Comparison of ENCODE assay signal across 8 cellular contexts in genomic region chr20:4962257-4962855, GRCh38. TPM values are rescaled to one million over a fixed set of nuclear protein-coding genes. Genes with fewer than 3 reads are reported as not detected.
A peak's percentile ranks its signal among the peaks of the same experiment; 100 is the strongest.
DNase-seq lines count a peak whose midpoint lies in the region; ATAC-seq and TF ChIP-seq lines count a peak whose summit lies in the region.

No MANE protein-coding gene starts in this region.

- peak overlapping the region; percentile 34 for H3K4me3 ChIP-seq in CD4-positive, CD25-positive, alpha-beta regulatory T cell (ENCODE audit: low read depth, low read length)
- H3K4me3 ChIP-seq in OCI-LY1 (ENCODE audit: low read depth, low read length, poor library complexity, severe bottlenecking), result peak overlapping the region; percentile 40

- H3K27me3 ChIP-seq in CD4-positive, CD25-positive, alpha-beta regulatory T cell (ENCODE audit: control insufficient read depth, insufficient read depth, low read length), result no peaks in the 10 kb centered on the region
- no peaks in the 10 kb centered on the region for H3K27me3 ChIP-seq in OCI-LY1 (ENCODE audit: insufficient read depth, low read length)

- H3K9ac ChIP-seq in OCI-LY1 (ENCODE audit: low read length), result peak overlapping the region; percentile 30; the same call in 1 of the 2 replicates

- H3K9me3 Mint-ChIP-seq in CD4-positive, CD25-positive, alpha-beta regulatory T cell, result peaks cover 0 to 4% (median 0%) of the 10 kb centered on the region in 7 donors
- no peaks in the 10 kb centered on the region for H3K9me3 Mint-ChIP-seq in naive thymus-derived CD8-positive, alpha-beta T cell
- H3K9me3 Mint-ChIP-seq in type B pancreatic cell, result no peaks in the 10 kb centered on the region

- TF ChIP-seq CTCF in OCI-LY1 (IDR thresholded peaks at IDR 0.05; ENCODE audit: low read length), result no peak
- TF ChIP-seq CTCF in GM10266 (IDR thresholded peaks at IDR 0.05; ENCODE audit: control insufficient read depth, insufficient read depth, low read depth, missing control alignments), result no peak
- TF ChIP-seq CTCF in type B pancreatic cell (conservative IDR thresholded peaks at IDR 0.05), result no peak

- H3K4me1 Mint-ChIP-seq in CD4-positive, CD25-positive, alpha-beta regulatory T cell, result peaks cover 27 to 33% (median 29%) of the 10 kb centered on the region in 4 donors
- H3K4me1 Mint-ChIP-seq in naive thymus-derived CD8-positive, alpha-beta T cell, result peaks cover 12 to 22% (median 20%) of the 10 kb centered on the region in 4 donors
- peaks cover 19% of the 10 kb centered on the region for H3K4me1 Mint-ChIP-seq in type B pancreatic cell (ENCODE audit: unreplicated experiment)

- H3F3A ChIP-seq in OCI-LY1 (ENCODE audit: insufficient read depth, low read length), result no peaks in the 10 kb centered on the region

- peaks cover 14% of the 10 kb centered on the region for H3K4me1 ChIP-seq in CD4-positive, CD25-positive, alpha-beta regulatory T cell (ENCODE audit: control insufficient read depth, insufficient read depth, low read length, poor library complexity, severe bottlenecking)
- H3K4me1 ChIP-seq in OCI-LY1 (ENCODE audit: insufficient read depth, low read length, severe bottlenecking), result peaks cover 47% of the 10 kb centered on the region

- no peaks in the 10 kb centered on the region for H4K20me1 ChIP-seq in OCI-LY1 (ENCODE audit: insufficient read depth, low read length)

- H3K4me2 ChIP-seq in OCI-LY1 (ENCODE audit: low read length), result peak overlapping the region; percentile 39

- no peaks in the 10 kb centered on the region for H3K36me3 ChIP-seq in CD4-positive, CD25-positive, alpha-beta regulatory T cell (ENCODE audit: control insufficient read depth, insufficient read depth, low read length)
- H3K36me3 ChIP-seq in OCI-LY1 (ENCODE audit: insufficient read depth, low read length), result peaks cover 41% of the 10 kb centered on the region

- H3K79me2 ChIP-seq in OCI-LY1 (ENCODE audit: insufficient read depth, low read length), result peaks cover 62% of the 10 kb centered on the region

- H3K27ac Mint-ChIP-seq in CD4-positive, CD25-positive, alpha-beta regulatory T cell, result peak overlapping the region; percentile 70 to 92 (median 72)
- H3K27ac Mint-ChIP-seq in naive thymus-derived CD8-positive, alpha-beta T cell, result peak overlapping the region; percentile 67 to 93 (median 87)
- no peak overlapping the region for H3K27ac Mint-ChIP-seq in type B pancreatic cell

- H3K27ac ChIP-seq in CD4-positive, CD25-positive, alpha-beta regulatory T cell (ENCODE audit: insufficient read depth, low read length, poor library complexity, severe bottlenecking), result peak overlapping the region; percentile 64
- H3K27ac ChIP-seq in OCI-LY1 (ENCODE audit: low read depth, low read length, poor library complexity, severe bottlenecking), result peak overlapping the region; percentile 83

- H3K4me3 Mint-ChIP-seq in CD4-positive, CD25-positive, alpha-beta regulatory T cell, result peak overlapping the region; percentile 39 to 78 (median 62)
- peak overlapping the region in 6 of 10 donors; percentile 25 to 64 (median 52) for H3K4me3 Mint-ChIP-seq in naive thymus-derived CD8-positive, alpha-beta T cell
- H3K4me3 Mint-ChIP-seq in type B pancreatic cell, result no peak overlapping the region

- no peak overlapping the region for H2AFZ ChIP-seq in OCI-LY1 (ENCODE audit: low read length)

- peaks cover 5% of the 10 kb centered on the region for H3K36me3 Mint-ChIP-seq in CD4-positive, CD25-positive, alpha-beta regulatory T cell
- peaks cover 0 to 2% (median 1%) of the 10 kb centered on the region in 3 donors for H3K36me3 Mint-ChIP-seq in naive thymus-derived CD8-positive, alpha-beta T cell
- peaks cover 3% of the 10 kb centered on the region for H3K36me3 Mint-ChIP-seq in type B pancreatic cell

- POLR2A ChIA-PET in naive thymus-derived CD8-positive, alpha-beta T cell (lab: Charles Lee), result interaction anchor here (1.3 kb wide), 1 partner anchor 151 kb away, joined by 5 read pairs; no protein-coding TSS in a partner anchor

- DNase-seq in CD4-positive, CD25-positive, alpha-beta regulatory T cell, result peak; percentile 22 to 83 (median 49)
- peak; percentile 25 for DNase-seq in activated naive CD4-positive, alpha-beta T cell treated with Interleukin-2 at 50 U/mL for 16 hours
- DNase-seq in naive thymus-derived CD8-positive, alpha-beta T cell, result peak in 4 of 10 donors; percentile 22 to 36 (median 30)
- DNase-seq in GM10266 (ENCODE audit: extremely low spot score) (no peak), iPS-NIHi11 (ENCODE audit: low spot score) (no peak), type B pancreatic cell (ENCODE audit: extremely low spot score, unreplicated experiment) (no peak), dermis blood vessel endothelial cell (no peak)

- no peaks in the 10 kb centered on the region for H3K9me3 ChIP-seq in CD4-positive, CD25-positive, alpha-beta regulatory T cell (ENCODE audit: control insufficient read depth in 2 of 2, low read length in 2 of 2)
- no peaks in the 10 kb centered on the region for H3K9me3 ChIP-seq in OCI-LY1 (ENCODE audit: low read length)

- H3K27me3 Mint-ChIP-seq in CD4-positive, CD25-positive, alpha-beta regulatory T cell, result no peaks in the 10 kb centered on the region
- no peaks in the 10 kb centered on the region for H3K27me3 Mint-ChIP-seq in naive thymus-derived CD8-positive, alpha-beta T cell
- H3K27me3 Mint-ChIP-seq in type B pancreatic cell, result no peaks in the 10 kb centered on the region

- H3K9me2 ChIP-seq in OCI-LY1 (ENCODE audit: low read depth, low read length), result no peaks in the 10 kb centered on the region

- peak; percentile 84 to 85 for ATAC-seq in CD4-positive, CD25-positive, alpha-beta regulatory T cell (ENCODE audit: low read depth in 2 of 2)
- peak; percentile 80 to 88 for ATAC-seq in naive thymus-derived CD8-positive, alpha-beta T cell

RNA-seq across cellular contexts. Expression of gene SLC23A2, which starts 39.0 kb away (rescaled TPM):
- 19.6 TPM for total RNA-seq in CD4-positive, CD25-positive, alpha-beta regulatory T cell
- polyA plus RNA-seq in CD4-positive, CD25-positive, alpha-beta regulatory T cell, result 1 to 10 TPM; 3.7 to 5.2 (median 4.3) TPM
- 10 to 100 TPM; 19.8 to 24.3 TPM for total RNA-seq in naive thymus-derived CD8-positive, alpha-beta T cell
- 1 to 10 TPM; 5.6 to 8.1 (median 5.9) TPM for polyA plus RNA-seq in naive thymus-derived CD8-positive, alpha-beta T cell
- total RNA-seq in type B pancreatic cell (ENCODE audit: low replicate concordance), result 16.4 and 19.6 TPM in 2 replicates
- total RNA-seq in dermis blood vessel endothelial cell, result 18.2 and 25.0 TPM in 2 replicates

Comparison
In these comparisons a context has a peak if more than half of its experiments do, and no peak if none do; other contexts are left out.
1. DNase-seq: peak in CD4-positive, CD25-positive, alpha-beta regulatory T cell (3 of 3) and activated naive CD4-positive, alpha-beta T cell treated with Interleukin-2 at 50 U/mL for 16 hours (single experiment); none in GM10266 (single experiment), iPS-NIHi11 (single experiment), type B pancreatic cell (single experiment) and dermis blood vessel endothelial cell (single experiment).